Comparison of ENCODE assay signal across 23 cellular contexts in genomic region chr17:13995856-13996635, GRCh38.
DNase-seq lines count a peak whose midpoint lies in the region; ATAC-seq, FAIRE-seq and TF ChIP-seq lines count a peak whose summit lies in the region.
"Had no signal": no experiment of that assay in that cellular context is flagged by ENCODE, and none has a peak within 500 bp of the region (broad histone marks: within the 10 kb centered on the region; RNA-seq: fewer than 3 reads in every experiment).

No MANE protein-coding gene starts in this region.

- no peak overlapping the region for H3K14ac ChIP-seq in mesenchymal stem cell (ENCODE audit: low read length in 2 of 2)

- no peak overlapping the region for H3K9ac ChIP-seq in PC-3 (ENCODE audit: low read length)
- peak overlapping the region; percentile 65 for H3K9ac ChIP-seq in mesenchymal stem cell (ENCODE audit: low read length)

- ATAC-seq in PC-3 (no peak), pancreas (no peak)
- ATAC-seq: activated CD8-positive, alpha-beta T cell treated with anti-CD3 and anti-CD28 coated beads, Interleukin-2, amount 10 ng/mL, durations not matched to agents 7 days and 5 days; left lobe of liver; natural killer cell; stimulated activated memory B cell treated with anti-CD40 and anti-IgM and Interleukin-4, amounts not matched to agents 10 μg/mL and 1 μg/mL and 100 μg/mL, for 72 hours had no signal

- no peak overlapping the region for H4K91ac ChIP-seq in mesenchymal stem cell (ENCODE audit: low read length)

- H3F3A ChIP-seq in PC-3 (ENCODE audit: low read length, unreplicated experiment): no peaks in the 10 kb centered on the region

- no TSS peak for BruUV-seq in PC-3 (replicated peaks; lab: Mats Ljungman, UMichigan)

- H3K18ac ChIP-seq in mesenchymal stem cell (ENCODE audit: low read depth in 1 of 2, low read length in 2 of 2): no peak overlapping the region

- H3K4me1 ChIP-seq in PC-3 (ENCODE audit: insufficient read depth, low read length) (no peaks in the 10 kb centered on the region), mesenchymal stem cell (ENCODE audit: control insufficient read depth, insufficient read depth, low read depth, low read length) (no peaks in the 10 kb centered on the region), pancreas (no peaks in the 10 kb centered on the region)
- H3K4me1 ChIP-seq: suprapubic skin, uterus had no signal

- H2BK5ac ChIP-seq in mesenchymal stem cell (ENCODE audit: low read depth, low read length, poor library complexity, severe bottlenecking): no peak overlapping the region

- no peaks in the 10 kb centered on the region for H4K20me1 ChIP-seq in PC-3 (ENCODE audit: low read length)

- no peak overlapping the region for H3K23ac ChIP-seq in mesenchymal stem cell (ENCODE audit: low read length in 2 of 2)

- H3K27me3 ChIP-seq in PC-3 (ENCODE audit: low read length): peaks cover 19% of the 10 kb centered on the region; the same call in 1 of the 2 replicates
- H3K27me3 ChIP-seq in mesenchymal stem cell (ENCODE audit: control insufficient read depth in 1 of 2, insufficient read depth in 1 of 2, low read length in 2 of 2): no peaks in the 10 kb centered on the region
- no peaks in the 10 kb centered on the region for H3K27me3 ChIP-seq in pancreas
- H3K27me3 ChIP-seq: suprapubic skin, uterus had no signal

- no peaks in the 10 kb centered on the region for H3K9me2 ChIP-seq in PC-3 (replicated peaks; ENCODE audit: low read length)

- H3K36me3 ChIP-seq in PC-3 (ENCODE audit: low read depth, low read length) (no peaks in the 10 kb centered on the region), mesenchymal stem cell (ENCODE audit: control insufficient read depth in 1 of 2, insufficient read depth in 2 of 2, low read depth in 1 of 2, low read length in 2 of 2) (no peaks in the 10 kb centered on the region), pancreas (no peaks in the 10 kb centered on the region)
- H3K36me3 ChIP-seq: suprapubic skin, uterus had no signal

- TF ChIP-seq CTCF in AG09319 (IDR thresholded peaks at IDR 0.05; ENCODE audit: low read depth, low read length): no peak
- TF ChIP-seq CTCF in PC-3 (conservative IDR thresholded peaks at IDR 0.05; ENCODE audit: low read depth, low read length): no peak
- no peak for TF ChIP-seq CTCF in pancreas (IDR thresholded peaks at IDR 0.05)

- no peak overlapping the region for H2AFZ ChIP-seq in PC-3 (ENCODE audit: low read length)
- H2AFZ ChIP-seq in mesenchymal stem cell (ENCODE audit: low read depth, low read length): no peak overlapping the region

- no peaks in the 10 kb centered on the region for H3K79me2 ChIP-seq in PC-3 (ENCODE audit: low read length)

- no peaks in the 10 kb centered on the region for H3K9me3 ChIP-seq in PC-3 (ENCODE audit: low read length)
- no peaks in the 10 kb centered on the region for H3K9me3 ChIP-seq in mesenchymal stem cell (ENCODE audit: control insufficient read depth, low read length)
- no peaks in the 10 kb centered on the region for H3K9me3 ChIP-seq in pancreas
- H3K9me3 ChIP-seq: suprapubic skin, uterus had no signal

- no peak overlapping the region for H2BK15ac ChIP-seq in mesenchymal stem cell (ENCODE audit: low read depth, poor library complexity, severe bottlenecking)

- DNase-seq in AG09319 (ENCODE audit: extremely low read depth, low read depth) (peak; percentile 12), GM04503 (ENCODE audit: low read depth) (peak; percentile 71), PC-3 (no peak), mesenchymal stem cell (peak; percentile 61), pancreas (no peak), HUDEP-2 (lab: John Stamatoyannopoulos, UW; ENCODE audit: unreplicated experiment in 76 of 76) (no peak), COLO668 (lab: John Stamatoyannopoulos, UW; ENCODE audit: unreplicated experiment) (no peak), A172 (ENCODE audit: low spot score) (no peak)
- DNase-seq: activated CD4-positive, alpha-beta T cell treated with anti-CD3 and anti-CD28 coated beads for 1 hour; activated CD8-positive, alpha-beta T cell treated with anti-CD3 and anti-CD28 coated beads, Interleukin-2, amount 10 ng/mL, durations not matched to agents 7 days and 5 days; midbrain; natural killer cell; NCI-H1092; NCI-H774; OCI-M1; posterior cingulate gyrus; SHP77; stimulated activated CD4-positive, alpha-beta T cell treated with anti-CD3 and anti-CD28 coated beads, Interleukin-1b, Interleukin-23, amount 100 ng/mL, for 48 hours; uterus had no signal

- no peak overlapping the region for H2BK120ac ChIP-seq in mesenchymal stem cell (ENCODE audit: low read depth, low read length)

- H3K4ac ChIP-seq in mesenchymal stem cell (ENCODE audit: low read depth in 1 of 2, low read length in 2 of 2): no peak overlapping the region

- no peak overlapping the region for H3K27ac ChIP-seq in PC-3 (ENCODE audit: low read length)
- no peak overlapping the region for H3K27ac ChIP-seq in mesenchymal stem cell (ENCODE audit: low read length, poor library complexity, severe bottlenecking)
- H3K27ac ChIP-seq in pancreas: no peak overlapping the region
- H3K27ac ChIP-seq: suprapubic skin, uterus had no signal

- H3K4me3 ChIP-seq in PC-3 (ENCODE audit: low read length) (no peak overlapping the region), mesenchymal stem cell (ENCODE audit: insufficient read depth in 1 of 2, low read depth in 1 of 2, low read length in 2 of 2) (peak overlapping the region in 1 of 2 experiments; percentile 62), pancreas (no peak overlapping the region)
- H3K4me3 ChIP-seq: skin epidermis, suprapubic skin, uterus had no signal

- CTCF ChIA-PET in PC-3 (lab: Charles Lee): no interaction called here

- H2BK12ac ChIP-seq in mesenchymal stem cell (ENCODE audit: low read length in 2 of 2): no peak overlapping the region

- WGBS in mesenchymal stem cell: 58% methylated on average over 8 of the region's 10 CpGs
- WGBS in pancreas, 2 donors: 76 to 83% methylated on average over 10 of the region's 10 CpGs

- H3K4me2 ChIP-seq in PC-3 (ENCODE audit: low read length) (0 out of 2 replicates have a peak overlapping the region, but pooled peaks have one; percentile 2), mesenchymal stem cell (ENCODE audit: low read length, poor library complexity, severe bottlenecking) (no peak overlapping the region)

- H2AK5ac ChIP-seq in mesenchymal stem cell (ENCODE audit: low read length, severe bottlenecking): no peak overlapping the region

- FAIRE-seq in pancreas (lab: Jason Lieb, UNC): no peak

- POLR2A ChIA-PET in PC-3 (lab: Charles Lee; ENCODE audit: unreplicated experiment): no interaction called here

- intact Hi-C loops in PC-3 (cut with micrococcal nuclease): no loop called here
- intact Hi-C loops in pancreas (cut with DNase I): no loop called here

- H4K8ac ChIP-seq in mesenchymal stem cell (ENCODE audit: low read length): no peak overlapping the region

- no peaks in the 10 kb centered on the region for H3K79me1 ChIP-seq in mesenchymal stem cell (replicated peaks; ENCODE audit: low read length, poor library complexity, severe bottlenecking)

Comparison
In these comparisons a context has a peak if more than half of its experiments do, and no peak if none do; other contexts are left out.
1. DNase-seq: peak in AG09319 (single experiment), GM04503 (single experiment) and mesenchymal stem cell (single experiment); none in PC-3 (single experiment), pancreas (0 of 6), HUDEP-2 (0 of 76), COLO668 (single experiment) and A172 (single experiment).